12 cellular contexts compared by ENCODE assay signal in the genomic region with DNA sequence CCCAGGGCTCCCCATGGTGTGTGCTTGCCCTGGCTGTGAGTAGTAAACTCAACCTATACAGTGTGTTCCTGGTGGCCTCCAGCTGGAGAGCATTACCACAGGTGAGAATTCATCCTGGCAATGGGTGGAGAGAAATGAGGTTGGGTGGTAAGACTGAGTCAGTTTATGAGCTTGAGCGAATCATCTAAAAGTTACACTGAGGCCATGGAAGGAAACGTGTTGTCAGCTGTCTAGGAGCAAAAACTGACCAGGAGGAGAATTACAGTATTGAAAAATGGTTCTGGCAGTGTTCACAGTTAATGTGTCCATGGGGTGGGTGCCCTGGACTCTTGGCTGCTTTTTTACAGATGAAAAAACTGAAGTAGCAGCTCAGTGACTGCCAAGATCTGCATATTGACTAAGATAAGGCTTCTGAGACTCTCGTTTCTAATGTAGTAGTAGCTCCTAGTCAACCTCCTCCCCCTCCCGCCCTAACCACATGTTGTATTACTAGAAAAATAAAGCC.
DNase-seq lines count a peak whose midpoint lies in the region; ATAC-seq, FAIRE-seq and TF ChIP-seq lines count a peak whose summit lies in the region.
"Had no signal": no experiment of that assay in that cellular context is flagged by ENCODE, and none has a peak within 500 bp of the region (broad histone marks: within the 10 kb centered on the region; RNA-seq: fewer than 3 reads in every experiment).

No MANE protein-coding gene starts in this region.

- TF ChIP-seq CTCF in bronchial epithelial cell (IDR thresholded peaks at IDR 0.05; ENCODE audit: insufficient read depth, low read length, severe bottlenecking): no peak

- intact Hi-C loops in sciatic nerve (cut with DNase I): no loop called here

- H3K4me3 ChIP-seq in bronchial epithelial cell (ENCODE audit: low read depth, low read length): no peak overlapping the region
- H3K4me3 ChIP-seq: sigmoid colon had no signal

- FAIRE-seq in RCC 7860 (lab: Jason Lieb, UNC): peak; percentile 21
- FAIRE-seq in bronchial epithelial cell (lab: Jason Lieb, UNC): no peak
- FAIRE-seq: endometrium had no signal

- no peaks in the 10 kb centered on the region for H3K27me3 ChIP-seq in bronchial epithelial cell (ENCODE audit: control insufficient read depth, insufficient read depth, low read length)
- H3K27me3 ChIP-seq: sigmoid colon had no signal

- no peaks in the 10 kb centered on the region for H3K36me3 ChIP-seq in bronchial epithelial cell (ENCODE audit: control insufficient read depth, insufficient read depth, low read length)
- H3K36me3 ChIP-seq: sigmoid colon had no signal

- DNase-seq in EH (ENCODE audit: low read depth) (peak; percentile 34), RCC 7860 (ENCODE audit: low spot score) (peak; percentile 67), bronchial epithelial cell (ENCODE audit: low read depth) (peak; percentile 78), sciatic nerve (ENCODE audit: low spot score) (no peak), medulla oblongata (ENCODE audit: extremely low spot score) (no peak), NOMO-1 (lab: John Stamatoyannopoulos, UW; ENCODE audit: unreplicated experiment in 2 of 2) (no peak), NCI-H146 (lab: John Stamatoyannopoulos, UW) (no peak), KG1 (lab: John Stamatoyannopoulos, UW) (no peak)
- DNase-seq: NCI-H1092, NCI-H526, sigmoid colon had no signal

- ATAC-seq in sciatic nerve: peak; percentile 63

Comparison
In these comparisons a context has a peak if more than half of its experiments do, and no peak if none do; other contexts are left out.
1. DNase-seq: peak in EH (single experiment), RCC 7860 (single experiment) and bronchial epithelial cell (single experiment); none in sciatic nerve (single experiment), medulla oblongata (single experiment), NOMO-1 (0 of 2), NCI-H146 (single experiment) and KG1 (single experiment).